ENCODE assay signal across 10 cellular contexts in the genomic region with DNA sequence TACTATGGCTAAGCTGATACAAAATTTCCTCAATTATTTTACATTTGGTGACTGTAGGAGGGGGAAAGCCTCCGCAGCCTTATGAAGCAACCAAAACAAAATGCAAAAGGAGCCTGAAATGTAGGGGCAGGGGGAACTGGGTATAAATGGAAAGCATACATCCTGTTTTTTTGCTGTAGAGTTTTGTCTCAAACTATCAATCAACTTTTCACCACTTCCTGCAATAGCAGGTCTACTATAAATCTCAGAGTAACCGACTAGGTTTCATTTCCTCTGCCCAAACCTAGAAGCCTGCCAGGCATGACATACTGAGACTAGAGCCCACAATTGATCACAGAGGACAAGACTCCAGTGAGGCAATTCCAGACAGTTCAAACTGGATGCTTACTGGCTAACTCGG.
DNase-seq lines count a peak whose midpoint lies in the region; ATAC-seq lines count a peak whose summit lies in the region.
"Had no signal": no experiment of that assay in that cellular context is flagged by ENCODE, and none has a peak within 500 bp of the region (broad histone marks: within the 10 kb centered on the region; RNA-seq: fewer than 3 reads in every experiment).

No MANE protein-coding gene starts in this region.

- no peaks in the 10 kb centered on the region for H3K9me3 ChIP-seq in T-helper 17 cell (ENCODE audit: control insufficient read depth, low read length, poor library complexity, severe bottlenecking)
- H3K9me3 ChIP-seq: A549, SJSA1 had no signal

- H3K27me3 Mint-ChIP-seq in T-helper 17 cell, result no peaks in the 10 kb centered on the region
- peaks cover 38 to 52% (median 50%) of the 10 kb centered on the region in 3 donors for H3K27me3 Mint-ChIP-seq in naive B cell

- H3K27ac Mint-ChIP-seq in T-helper 17 cell (peak overlapping the region; percentile 81), naive B cell (peak overlapping the region in 5 of 6 donors; percentile 7 to 76 (median 35))

- DNase-seq in activated CD8-positive, alpha-beta memory T cell treated with anti-CD3 and anti-CD28 coated beads, Interleukin-2, amount 50 U/mL, for 1 hour (ENCODE audit: extremely low read depth), result peak; percentile 12
- DNase-seq in activated CD8-positive, alpha-beta memory T cell treated with anti-CD3 and anti-CD28 coated beads, Interleukin-2, amount 50 U/mL, for 48 hours, result no peak
- DNase-seq in T-helper 17 cell, result no peak
- DNase-seq in naive B cell, result peak; percentile 84
- DNase-seq in AG08395 (ENCODE audit: low spot score), result no peak
- DNase-seq in NCI-H187 treated with DMSO at 0.1 percent for 48 hours (lab: John Stamatoyannopoulos, UW), result no peak
- DNase-seq in NCI-H510A treated with DMSO at 0.1 percent for 48 hours (lab: John Stamatoyannopoulos, UW), result no peak

- H3K4me3 Mint-ChIP-seq in T-helper 17 cell (peak overlapping the region; percentile 47), naive B cell (peak overlapping the region; percentile 1 to 89 (median 64))

- ATAC-seq in HG03095 (IDR thresholded peaks at IDR 0.05; ENCODE audit: unreplicated experiment) (peak; percentile 100), T-helper 17 cell (peak; percentile 99), naive B cell (ENCODE audit: low read depth in 2 of 2) (peak; percentile 99 to 100)
- ATAC-seq: A549 had no signal

- H3K9me3 Mint-ChIP-seq in naive B cell, result peaks cover 0 to 1% (median 0%) of the 10 kb centered on the region in 7 donors

- H3K4me1 Mint-ChIP-seq in T-helper 17 cell (peaks cover 19% of the 10 kb centered on the region), naive B cell (peaks cover 15 to 46% (median 45%) of the 10 kb centered on the region in 3 donors)

- H3K36me3 Mint-ChIP-seq in T-helper 17 cell (ENCODE audit: low read depth), result no peaks in the 10 kb centered on the region
- H3K36me3 Mint-ChIP-seq in naive B cell, result peaks cover 0 to 15% of the 10 kb centered on the region in 2 donors

Comparison
In these comparisons a context has a peak if more than half of its experiments do, and no peak if none do; other contexts are left out.
1. DNase-seq: peak in activated CD8-positive, alpha-beta memory T cell treated with anti-CD3 and anti-CD28 coated beads, Interleukin-2, amount 50 U/mL, for 1 hour (single experiment) and naive B cell (single experiment); none in activated CD8-positive, alpha-beta memory T cell treated with anti-CD3 and anti-CD28 coated beads, Interleukin-2, amount 50 U/mL, for 48 hours (single experiment), T-helper 17 cell (0 of 3), AG08395 (single experiment), NCI-H187 treated with DMSO at 0.1 percent for 48 hours (single experiment) and NCI-H510A treated with DMSO at 0.1 percent for 48 hours (single experiment).
2. Peak in every context shown above with its lines, with median percentiles within 50 percentile points of each other: ATAC-seq.